In genomic region chr6:41409489-41409888, GRCh38 we compare ENCODE assay signal across 1 cellular context.
A peak's percentile ranks its signal among the peaks of the same experiment; 100 is the strongest.
TF ChIP-seq lines count a peak whose summit lies in the region.

No MANE protein-coding gene starts in this region.

TF ChIP-seq in GM23338, 12 proteins besides CTCF, POLR2A, EP300 and RAD21 (continued from another document):
- TF ChIP-seq ZNF462 (CRISPR knock-in tag; IDR thresholded peaks at IDR 0.05) (no peak), ETS1 (IDR thresholded peaks at IDR 0.05) (no peak), REST (IDR thresholded peaks at IDR 0.05; ENCODE audit: unreplicated experiment) (no peak), EZH2 (IDR thresholded peaks at IDR 0.05; ENCODE audit: low read depth, unreplicated experiment) (peak; percentile 60), JUNB (IDR thresholded peaks at IDR 0.05; ENCODE audit: unreplicated experiment) (no peak), POLR2AphosphoS5 (IDR thresholded peaks at IDR 0.05; ENCODE audit: low read depth) (no peak), NANOG (IDR thresholded peaks at IDR 0.05; ENCODE audit: borderline replicate concordance) (no peak)
